In the genomic region with DNA sequence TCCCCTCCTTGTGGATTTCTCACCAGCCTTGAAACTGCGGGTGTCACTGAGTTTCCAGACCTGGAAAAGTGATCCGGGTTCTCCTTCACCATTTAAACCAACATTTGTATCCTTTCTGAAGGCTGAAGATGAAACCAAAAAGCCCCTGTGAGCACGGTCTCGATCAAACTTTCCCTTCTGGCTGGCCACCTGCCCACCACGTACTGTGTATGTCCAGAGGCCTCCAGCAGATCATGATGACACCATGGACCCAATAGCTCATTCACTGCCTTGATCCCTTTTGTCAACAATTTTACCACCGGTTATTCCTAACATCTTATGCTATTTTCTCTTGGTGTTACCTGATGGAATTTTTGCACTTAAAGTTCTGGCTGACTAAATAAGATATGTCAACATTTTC, we compare ENCODE assay signal across 39 cellular contexts. TPM values are rescaled to one million over a fixed set of nuclear protein-coding genes. Genes with fewer than 3 reads are reported as not detected.
"Had no signal": no experiment of that assay in that cellular context is flagged by ENCODE, and none has a peak within 500 bp of the region (broad histone marks: within the 10 kb centered on the region; RNA-seq: fewer than 3 reads in every experiment).

No MANE protein-coding gene starts in this region.

- H3K4me3 ChIP-seq: adrenal gland, body of pancreas, breast epithelium had no signal

- DNase-seq: activated B cell treated with CpG ODN at 0.5 μM for 24 hours; activated CD4-positive, alpha-beta memory T cell treated with anti-CD3 and anti-CD28 coated beads for 36 hours; activated CD4-positive, alpha-beta T cell treated with anti-CD3 and anti-CD28 coated beads for 4 hours; activated CD4-positive, alpha-beta T cell treated with anti-CD3 and anti-CD28 coated beads, Interleukin-2, amount 10 ng/mL, durations not matched to agents 24 days and 14 days; activated CD4-positive, alpha-beta T cell treated with anti-CD3 and anti-CD28 coated beads, Interleukin-2, amount 50 U/mL, for 1 hour; activated CD4-positive, alpha-beta T cell treated with anti-CD3 and anti-CD28 coated beads, Interleukin-2, amount 50 U/mL, for 4 hours; activated CD4-positive, CD25-positive, alpha-beta regulatory T cell treated with anti-CD3 and anti-CD28 coated beads, Interleukin-2, amount 50 U/mL, for 72 hours; activated CD8-positive, alpha-beta memory T cell treated with anti-CD3 and anti-CD28 coated beads, Interleukin-2, amount 50 U/mL, for 4 hours; activated CD8-positive, alpha-beta T cell treated with anti-CD3 and anti-CD28 coated beads for 36 hours; activated effector memory CD4-positive, alpha-beta T cell treated with anti-CD3 and anti-CD28 coated beads, Interleukin-2, amount 50 U/mL, for 16 hours; activated gamma-delta T cell treated with Interleukin-2 at 50 U/mL for 16 hours; activated naive CD4-positive, alpha-beta T cell; activated naive CD4-positive, alpha-beta T cell treated with anti-CD3 and anti-CD28 coated beads for 36 hours; activated naive CD8-positive, alpha-beta T cell treated with anti-CD3 and anti-CD28 coated beads for 36 hours; activated T-cell treated with anti-CD3 and anti-CD28 coated beads for 4 hours; activated T-cell treated with anti-CD3 and anti-CD28 coated beads, Interleukin-2, amount 50 U/mL, for 1 hour; activated T-cell treated with anti-CD3 and anti-CD28 coated beads, Interleukin-2, amount 50 U/mL, for 4 hours; activated T-cell treated with anti-CD3 and anti-CD28 coated beads, Interleukin-2, amount 50 U/mL, for 72 hours; amniotic stem cell; aorta; body of pancreas; brain microvascular endothelial cell; central memory CD4-positive, alpha-beta T cell; SW 1271; T-helper 1 cell; T-helper 2 cell; T-helper 9 cell had no signal

- H3K4me1 Mint-ChIP-seq: activated B cell treated with CpG ODN at 0.5 μM for 24 hours had no signal

- H3K36me3 Mint-ChIP-seq: activated CD4-positive, alpha-beta memory T cell treated with anti-CD3 and anti-CD28 coated beads for 36 hours; activated naive CD8-positive, alpha-beta T cell treated with anti-CD3 and anti-CD28 coated beads for 36 hours had no signal

- H3K27ac Mint-ChIP-seq: activated B cell treated with CpG ODN at 0.5 μM for 24 hours; activated CD4-positive, alpha-beta memory T cell treated with anti-CD3 and anti-CD28 coated beads for 36 hours; activated CD4-positive, alpha-beta T cell treated with anti-CD3 and anti-CD28 coated beads, Interleukin-2, amount 10 ng/mL, durations not matched to agents 24 days and 14 days; activated CD8-positive, alpha-beta T cell treated with anti-CD3 and anti-CD28 coated beads for 36 hours; activated naive CD4-positive, alpha-beta T cell treated with anti-CD3 and anti-CD28 coated beads for 36 hours; activated naive CD4-positive, alpha-beta T cell treated with anti-CD3 and anti-CD28 coated beads, Interleukin-2, amount 50 U/mL, for 72 hours; activated naive CD8-positive, alpha-beta T cell treated with anti-CD3 and anti-CD28 coated beads for 36 hours; activated T-cell treated with anti-CD3 and anti-CD28 coated beads, Interleukin-2, amount 50 U/mL, for 72 hours; activated T-helper 1 cell treated with anti-CD3 and anti-CD28 coated beads, Interleukin-12 subunit alpha, Interleukin-12 subunit beta, Interleukin-2, Interleukin-4 antibody, amounts not matched to agents 30 ng/mL and 10 ng/mL and 1 ng/mL, durations not matched to agents 14 hours and 24 hours and 36 hours; activated T-helper 17 cell treated with anti-CD3 and anti-CD28 coated beads, Interleukin-2, amount 50 U/mL, for 72 hours; T-helper 1 cell treated with Interleukin-12 subunit alpha and Interleukin-12 subunit beta and Interleukin-4 antibody, amounts not matched to agents 30 μg/mL and 1 μg/mL, for 36 hours; T-helper 2 cell treated with Interferon-gamma antibody and Interleukin-4, amounts not matched to agents 5 μg/mL and 100 μg/mL, for 36 hours had no signal

- H3K27ac ChIP-seq: adrenal gland, body of pancreas, brain microvascular endothelial cell, breast epithelium, VCaP had no signal

- H3K9me3 Mint-ChIP-seq: activated B cell treated with CpG ODN at 0.5 μM for 24 hours; activated CD4-positive, alpha-beta memory T cell treated with anti-CD3 and anti-CD28 coated beads for 36 hours; activated CD4-positive, alpha-beta T cell treated with anti-CD3 and anti-CD28 coated beads, Interleukin-2, amount 10 ng/mL, durations not matched to agents 24 days and 14 days; activated CD8-positive, alpha-beta T cell treated with anti-CD3 and anti-CD28 coated beads for 36 hours; activated naive CD4-positive, alpha-beta T cell treated with anti-CD3 and anti-CD28 coated beads for 36 hours; activated naive CD4-positive, alpha-beta T cell treated with anti-CD3 and anti-CD28 coated beads, Interleukin-2, amount 50 U/mL, for 72 hours; activated naive CD8-positive, alpha-beta T cell treated with anti-CD3 and anti-CD28 coated beads for 36 hours; activated T-cell treated with anti-CD3 and anti-CD28 coated beads, Interleukin-2, amount 50 U/mL, for 4 hours; activated T-cell treated with anti-CD3 and anti-CD28 coated beads, Interleukin-2, amount 50 U/mL, for 72 hours; activated T-helper 1 cell treated with anti-CD3 and anti-CD28 coated beads, Interleukin-12 subunit alpha, Interleukin-12 subunit beta, Interleukin-2, Interleukin-4 antibody, amounts not matched to agents 30 ng/mL and 10 ng/mL and 1 ng/mL, durations not matched to agents 14 hours and 24 hours and 36 hours; activated T-helper 17 cell treated with anti-CD3 and anti-CD28 coated beads, Interleukin-2, amount 50 U/mL, for 72 hours; T-helper 1 cell treated with Interleukin-12 subunit alpha and Interleukin-12 subunit beta and Interleukin-4 antibody, amounts not matched to agents 30 μg/mL and 1 μg/mL, for 36 hours; T-helper 2 cell treated with Interferon-gamma antibody and Interleukin-4, amounts not matched to agents 5 μg/mL and 100 μg/mL, for 36 hours had no signal

- H3K36me3 ChIP-seq: adrenal gland, brain microvascular endothelial cell, breast epithelium had no signal

- H3K4me1 ChIP-seq: adrenal gland, body of pancreas, breast epithelium had no signal

- H3K27me3 ChIP-seq: body of pancreas had no signal

- H3K9me3 ChIP-seq: adrenal gland, body of pancreas, breast epithelium had no signal

- FAIRE-seq: astrocyte, TTC549 had no signal

- ATAC-seq: activated CD8-positive, alpha-beta T cell treated with anti-CD3 and anti-CD28 coated beads for 36 hours; activated naive CD4-positive, alpha-beta T cell treated with anti-CD3 and anti-CD28 coated beads, Interleukin-2, amount 50 U/mL, for 72 hours; activated T-cell treated with anti-CD3 and anti-CD28 coated beads, Interleukin-2, amount 50 U/mL, for 4 hours; activated T-cell treated with anti-CD3 and anti-CD28 coated beads, Interleukin-2, amount 50 U/mL, for 72 hours; activated T-helper 17 cell treated with anti-CD3 and anti-CD28 coated beads, Interleukin-2, amount 50 U/mL, for 72 hours; body of pancreas had no signal

- H3K4me3 Mint-ChIP-seq: activated B cell treated with CpG ODN at 0.5 μM for 24 hours; activated CD4-positive, alpha-beta memory T cell treated with anti-CD3 and anti-CD28 coated beads for 36 hours; activated CD4-positive, alpha-beta T cell treated with anti-CD3 and anti-CD28 coated beads, Interleukin-2, amount 10 ng/mL, durations not matched to agents 24 days and 14 days; activated CD8-positive, alpha-beta T cell treated with anti-CD3 and anti-CD28 coated beads for 36 hours; activated naive CD4-positive, alpha-beta T cell treated with anti-CD3 and anti-CD28 coated beads for 36 hours; activated naive CD8-positive, alpha-beta T cell treated with anti-CD3 and anti-CD28 coated beads for 36 hours; activated T-cell treated with anti-CD3 and anti-CD28 coated beads, Interleukin-2, amount 50 U/mL, for 4 hours; activated T-cell treated with anti-CD3 and anti-CD28 coated beads, Interleukin-2, amount 50 U/mL, for 72 hours; activated T-helper 1 cell treated with anti-CD3 and anti-CD28 coated beads, Interleukin-12 subunit alpha, Interleukin-12 subunit beta, Interleukin-2, Interleukin-4 antibody, amounts not matched to agents 30 ng/mL and 10 ng/mL and 1 ng/mL, durations not matched to agents 14 hours and 24 hours and 36 hours; activated T-helper 17 cell treated with anti-CD3 and anti-CD28 coated beads, Interleukin-2, amount 50 U/mL, for 72 hours; T-helper 1 cell treated with Interleukin-12 subunit alpha and Interleukin-12 subunit beta and Interleukin-4 antibody, amounts not matched to agents 30 μg/mL and 1 μg/mL, for 36 hours; T-helper 2 cell treated with Interferon-gamma antibody and Interleukin-4, amounts not matched to agents 5 μg/mL and 100 μg/mL, for 36 hours had no signal

RNA-seq across cellular contexts. Expression of a gene that starts 15.6 kb away (rescaled TPM):
- total RNA-seq: body of pancreas had no signal

RNA-seq across cellular contexts. Expression of a gene that starts 37.5 kb away (rescaled TPM):
- total RNA-seq: activated T-helper 17 cell treated with anti-CD3 and anti-CD28 coated beads, Interleukin-2, amount 50 U/mL, for 72 hours had no signal

RNA-seq across cellular contexts. Expression of a gene that starts 46.0 kb away (rescaled TPM):
- total RNA-seq: activated B cell treated with CpG ODN at 0.5 μM for 24 hours; activated CD4-positive, alpha-beta memory T cell treated with anti-CD3 and anti-CD28 coated beads for 36 hours; activated CD4-positive, alpha-beta T cell treated with anti-CD3 and anti-CD28 coated beads, Interleukin-2, amount 10 ng/mL, durations not matched to agents 24 days and 14 days; activated CD8-positive, alpha-beta memory T cell treated with anti-CD3 and anti-CD28 coated beads for 36 hours; activated CD8-positive, alpha-beta T cell treated with anti-CD3 and anti-CD28 coated beads for 36 hours; activated naive CD4-positive, alpha-beta T cell treated with anti-CD3 and anti-CD28 coated beads for 36 hours; activated naive CD4-positive, alpha-beta T cell treated with anti-CD3 and anti-CD28 coated beads, Interleukin-2, amount 50 U/mL, for 72 hours; activated naive CD8-positive, alpha-beta T cell treated with anti-CD3 and anti-CD28 coated beads for 36 hours; activated T-cell treated with anti-CD3 and anti-CD28 coated beads, Interleukin-2, amount 50 U/mL, for 4 hours; activated T-cell treated with anti-CD3 and anti-CD28 coated beads, Interleukin-2, amount 50 U/mL, for 72 hours; activated T-helper 1 cell treated with anti-CD3 and anti-CD28 coated beads, Interleukin-12 subunit alpha, Interleukin-12 subunit beta, Interleukin-2, Interleukin-4 antibody, amounts not matched to agents 30 ng/mL and 10 ng/mL and 1 ng/mL, durations not matched to agents 14 hours and 24 hours and 36 hours; activated T-helper 17 cell treated with anti-CD3 and anti-CD28 coated beads, Interleukin-2, amount 50 U/mL, for 72 hours; adrenal gland; aorta; astrocyte; body of pancreas; breast epithelium; cardiac septum had no signal
- polyA plus RNA-seq: adrenal gland, aorta had no signal

RNA-seq across cellular contexts. Expression of a gene that starts 56.4 kb away (rescaled TPM):
- total RNA-seq: activated B cell treated with CpG ODN at 0.5 μM for 24 hours; activated CD4-positive, alpha-beta memory T cell treated with anti-CD3 and anti-CD28 coated beads for 36 hours; activated CD4-positive, alpha-beta T cell treated with anti-CD3 and anti-CD28 coated beads, Interleukin-2, amount 10 ng/mL, durations not matched to agents 24 days and 14 days; activated CD8-positive, alpha-beta memory T cell treated with anti-CD3 and anti-CD28 coated beads for 36 hours; activated CD8-positive, alpha-beta T cell treated with anti-CD3 and anti-CD28 coated beads for 36 hours; activated naive CD4-positive, alpha-beta T cell treated with anti-CD3 and anti-CD28 coated beads for 36 hours; activated naive CD4-positive, alpha-beta T cell treated with anti-CD3 and anti-CD28 coated beads, Interleukin-2, amount 50 U/mL, for 72 hours; activated naive CD8-positive, alpha-beta T cell treated with anti-CD3 and anti-CD28 coated beads for 36 hours; activated T-cell treated with anti-CD3 and anti-CD28 coated beads, Interleukin-2, amount 50 U/mL, for 4 hours; activated T-cell treated with anti-CD3 and anti-CD28 coated beads, Interleukin-2, amount 50 U/mL, for 72 hours; activated T-helper 17 cell treated with anti-CD3 and anti-CD28 coated beads, Interleukin-2, amount 50 U/mL, for 72 hours; astrocyte; body of pancreas had no signal
